Comparison of ENCODE assay signal across 1 cellular context in genomic region chr19:55467236-55468053, GRCh38.
TF ChIP-seq lines count a peak whose summit lies in the region.

No MANE protein-coding gene starts in this region.

TF ChIP-seq in A549, 52 proteins besides CTCF, POLR2A, EP300 and RAD21 (continued from another document):
- TF ChIP-seq PBX3 (IDR thresholded peaks at IDR 0.05) (no peak), CBX8 (IDR thresholded peaks at IDR 0.05) (no peak), ZNF302 (CRISPR knock-in tag; IDR thresholded peaks at IDR 0.05) (no peak), ZFP36 (IDR thresholded peaks at IDR 0.05; ENCODE audit: borderline replicate concordance, partially characterized antibody) (no peak)
